8 cellular contexts compared by ENCODE assay signal in the genomic region with DNA sequence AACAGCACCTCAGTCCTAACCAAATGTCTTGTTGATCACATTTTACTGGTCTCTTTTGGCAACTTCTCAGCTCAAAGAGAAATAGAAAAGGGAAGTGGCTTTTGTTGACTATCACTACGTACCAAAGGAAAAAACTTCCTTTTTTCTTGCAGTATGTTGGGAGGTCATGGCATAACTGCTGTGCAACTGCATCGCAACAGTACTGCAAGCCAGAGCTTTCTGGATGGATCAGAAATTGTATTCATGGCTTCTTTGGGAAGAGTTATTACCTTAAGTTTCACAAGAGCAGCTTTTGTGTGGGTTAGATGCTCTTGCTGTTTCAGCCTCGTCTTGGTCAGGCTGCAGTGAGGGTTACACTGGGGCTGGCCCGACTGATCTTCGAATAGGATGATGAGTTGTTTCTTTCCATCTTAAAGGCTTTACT.
DNase-seq lines count a peak whose midpoint lies in the region; TF ChIP-seq lines count a peak whose summit lies in the region.

No MANE protein-coding gene starts in this region.

- 0 out of 2 replicates have a peak, but pooled peaks cover under 1% of the 10 kb centered on the region for H3F3A ChIP-seq in Loucy (ENCODE audit: low read depth)

- H3K9me2 ChIP-seq in Loucy (replicated peaks; ENCODE audit: low read depth, low read length) = no peaks in the 10 kb centered on the region

- no peak overlapping the region for H3K4me3 Mint-ChIP-seq in CD4-positive, alpha-beta memory T cell
- no peak overlapping the region for H3K4me3 Mint-ChIP-seq in Calu3 (ENCODE audit: low read depth, unreplicated experiment)

- TF ChIP-seq CTCF in GM20000 (IDR thresholded peaks at IDR 0.05; ENCODE audit: extremely low read depth, missing control alignments) = no peak
- no peak for TF ChIP-seq CTCF in Loucy (conservative IDR thresholded peaks at IDR 0.05; ENCODE audit: low read length)
- no peak for TF ChIP-seq CTCF in esophagus muscularis mucosa (IDR thresholded peaks at IDR 0.05)
- no peak for TF ChIP-seq CTCF in A673 (conservative IDR thresholded peaks at IDR 0.05; ENCODE audit: low read depth, low read length)
- TF ChIP-seq CTCF in Calu3 (IDR thresholded peaks at IDR 0.05; ENCODE audit: unreplicated experiment) = no peak

- H3K27ac ChIP-seq in CD4-positive, alpha-beta memory T cell (ENCODE audit: low read depth, low read length) = peak overlapping the region; percentile 96
- H3K27ac ChIP-seq in esophagus muscularis mucosa (replicated peaks in 1 of 4) (peak overlapping the region; percentile 4 to 40 (median 22)), A673 (ENCODE audit: low read depth, low read length, poor library complexity, severe bottlenecking) (no peak overlapping the region)

- peaks cover 80% of the 10 kb centered on the region for H3K4me1 ChIP-seq in CD4-positive, alpha-beta memory T cell (ENCODE audit: insufficient read depth, low read length)
- H3K4me1 ChIP-seq in Loucy (ENCODE audit: insufficient read depth, low read length, poor library complexity, severe bottlenecking) (peaks cover 88% of the 10 kb centered on the region), esophagus muscularis mucosa (peaks cover 31 to 89% (median 87%) of the 10 kb centered on the region in 4 donors), A673 (ENCODE audit: insufficient read depth, low read length, poor library complexity, severe bottlenecking) (no peaks in the 10 kb centered on the region)

- peaks cover 100% of the 10 kb centered on the region for H3K79me2 ChIP-seq in Loucy (ENCODE audit: insufficient read depth, low read length)

- POLR2A ChIA-PET in CD4-positive, alpha-beta memory T cell (lab: Charles Lee; ENCODE audit: partially characterized antibody) = interaction anchor here (0.8 to 18.3 kb wide), 10 partner anchors 7 to 92 kb away, joined by 3 to 1422 read pairs (median 6); no protein-coding TSS in a partner anchor
- POLR2A ChIA-PET in A673 (lab: Charles Lee; ENCODE audit: low non-redundant PET) = no interaction called here

- peaks cover 0 to 1% (median 0%) of the 10 kb centered on the region in 8 donors for H3K9me3 Mint-ChIP-seq in CD4-positive, alpha-beta memory T cell
- H3K9me3 Mint-ChIP-seq in Calu3 (ENCODE audit: low read depth, unreplicated experiment) = no peaks in the 10 kb centered on the region

- TF ChIP-seq EP300 in esophagus muscularis mucosa (IDR thresholded peaks at IDR 0.05) = no peak

- H3K27me3 Mint-ChIP-seq in CD4-positive, alpha-beta memory T cell = no peaks in the 10 kb centered on the region
- peaks cover 6% of the 10 kb centered on the region for H3K27me3 Mint-ChIP-seq in Calu3 (ENCODE audit: unreplicated experiment)

- peak overlapping the region; percentile 50 to 93 for H3K4me3 ChIP-seq in CD4-positive, alpha-beta memory T cell (ENCODE audit: low read length in 2 of 2)
- peak overlapping the region; percentile 87 for H3K4me3 ChIP-seq in Loucy (ENCODE audit: low read length, poor library complexity, severe bottlenecking)
- peak overlapping the region in 2 of 4 donors; percentile 8 to 21 for H3K4me3 ChIP-seq in esophagus muscularis mucosa
- no peak overlapping the region for H3K4me3 ChIP-seq in A673 (ENCODE audit: low read depth, low read length, poor library complexity, severe bottlenecking)

- H3K36me3 Mint-ChIP-seq in CD4-positive, alpha-beta memory T cell = peaks cover 40 to 48% of the 10 kb centered on the region in 2 donors
- no peaks in the 10 kb centered on the region for H3K36me3 Mint-ChIP-seq in Calu3 (ENCODE audit: insufficient read depth, unreplicated experiment)

- H3K27ac Mint-ChIP-seq in CD4-positive, alpha-beta memory T cell = no peak overlapping the region
- no peak overlapping the region for H3K27ac Mint-ChIP-seq in Calu3 (ENCODE audit: unreplicated experiment)

- peaks cover 0 to 38% (median 20%) of the 10 kb centered on the region in 4 donors for H3K4me1 Mint-ChIP-seq in CD4-positive, alpha-beta memory T cell
- H3K4me1 Mint-ChIP-seq in Calu3 (ENCODE audit: low read depth, unreplicated experiment) = no peaks in the 10 kb centered on the region

- CTCF ChIA-PET in CD4-positive, alpha-beta memory T cell (lab: Charles Lee; ENCODE audit: partially characterized antibody) = interaction anchor here (1.7 to 13.3 kb wide), 3 partner anchors 23 to 58 kb away, joined by 3 to 308 read pairs (median 38); no protein-coding TSS in a partner anchor
- CTCF ChIA-PET in A673 (lab: Charles Lee) (no interaction called here), Calu3 (lab: Charles Lee) (no interaction called here)

- no peak for TF ChIP-seq POLR2A in esophagus muscularis mucosa (IDR thresholded peaks at IDR 0.05; ENCODE audit: low read depth)

- 57% methylated on average over 5 of the region's 5 CpGs for WGBS in esophagus muscularis mucosa

- BruUV-seq in A673 (replicated peaks; lab: Mats Ljungman, UMichigan) = no TSS peak
- BruUV-seq in Calu3 (replicated peaks; lab: Mats Ljungman, UMichigan) = no TSS peak

- peaks cover 57% of the 10 kb centered on the region for H4K20me1 ChIP-seq in Loucy (ENCODE audit: insufficient read depth, low read length, poor library complexity, severe bottlenecking)

- no peaks in the 10 kb centered on the region for H3K9me3 ChIP-seq in CD4-positive, alpha-beta memory T cell (ENCODE audit: control insufficient read depth in 1 of 2, low read length in 2 of 2)
- no peaks in the 10 kb centered on the region for H3K9me3 ChIP-seq in Loucy (ENCODE audit: insufficient read depth, low read depth, low read length)
- no peaks in the 10 kb centered on the region for H3K9me3 ChIP-seq in esophagus muscularis mucosa
- no peaks in the 10 kb centered on the region for H3K9me3 ChIP-seq in A673 (ENCODE audit: low read depth, low read length, poor library complexity, severe bottlenecking)

- peak overlapping the region; percentile 97 for H3K4me2 ChIP-seq in Loucy (ENCODE audit: low read depth, low read length, poor library complexity, severe bottlenecking)

- peak in 1 of 5 donors; percentile 66 for DNase-seq in CD4-positive, alpha-beta memory T cell
- DNase-seq in GM20000 (ENCODE audit: low spot score) = peak; percentile 56
- no peak for DNase-seq in esophagus muscularis mucosa (ENCODE audit: extremely low spot score)
- no peak for DNase-seq in A673 (ENCODE audit: low spot score)
- no peak for DNase-seq in DMS153 treated with DMSO at 0.1 percent for 48 hours (lab: John Stamatoyannopoulos, UW; ENCODE audit: unreplicated experiment)
- DNase-seq in foreskin melanocyte = no peak
- DNase-seq in Calu3 = no peak

- intact Hi-C loops in CD4-positive, alpha-beta memory T cell (cut with micrococcal nuclease) = loop anchor here (2.0 to 10.0 kb wide), 2 partner anchors 38 to 444 kb away; partner anchors contain the start of gene USP6NL
- intact Hi-C loops in esophagus muscularis mucosa (cut with DNase I) = no loop called here
- intact Hi-C loops in A673 (cut with micrococcal nuclease; ENCODE audit: unreplicated experiment) = no loop called here
- intact Hi-C loops in Calu3 (cut with micrococcal nuclease; ENCODE audit: unreplicated experiment) = no loop called here

- H2AFZ ChIP-seq in Loucy (ENCODE audit: low read length) = no peak overlapping the region

- H3K9ac ChIP-seq in Loucy (ENCODE audit: low read depth, low read length, poor library complexity, severe bottlenecking) = peak overlapping the region; percentile 97

- H3K36me3 ChIP-seq in CD4-positive, alpha-beta memory T cell (ENCODE audit: insufficient read depth, low read length) = peaks cover 4% of the 10 kb centered on the region
- H3K36me3 ChIP-seq in Loucy (ENCODE audit: insufficient read depth, low read length) = peaks cover 58% of the 10 kb centered on the region
- H3K36me3 ChIP-seq in esophagus muscularis mucosa = peaks cover 0 to 22% (median 0%) of the 10 kb centered on the region in 4 donors
- no peaks in the 10 kb centered on the region for H3K36me3 ChIP-seq in A673 (ENCODE audit: insufficient read depth, low read length, poor library complexity, severe bottlenecking)

- H3K27me3 ChIP-seq in CD4-positive, alpha-beta memory T cell (ENCODE audit: insufficient read depth, low read length) = no peaks in the 10 kb centered on the region
- H3K27me3 ChIP-seq in Loucy (ENCODE audit: insufficient read depth, low read length, poor library complexity, severe bottlenecking) (no peaks in the 10 kb centered on the region), esophagus muscularis mucosa (no peaks in the 10 kb centered on the region), A673 (replicated peaks; ENCODE audit: insufficient read depth, low read depth, low read length, poor library complexity) (peaks cover 99% of the 10 kb centered on the region)
